ENCODE assay signal across 8 cellular contexts in the genomic region with DNA sequence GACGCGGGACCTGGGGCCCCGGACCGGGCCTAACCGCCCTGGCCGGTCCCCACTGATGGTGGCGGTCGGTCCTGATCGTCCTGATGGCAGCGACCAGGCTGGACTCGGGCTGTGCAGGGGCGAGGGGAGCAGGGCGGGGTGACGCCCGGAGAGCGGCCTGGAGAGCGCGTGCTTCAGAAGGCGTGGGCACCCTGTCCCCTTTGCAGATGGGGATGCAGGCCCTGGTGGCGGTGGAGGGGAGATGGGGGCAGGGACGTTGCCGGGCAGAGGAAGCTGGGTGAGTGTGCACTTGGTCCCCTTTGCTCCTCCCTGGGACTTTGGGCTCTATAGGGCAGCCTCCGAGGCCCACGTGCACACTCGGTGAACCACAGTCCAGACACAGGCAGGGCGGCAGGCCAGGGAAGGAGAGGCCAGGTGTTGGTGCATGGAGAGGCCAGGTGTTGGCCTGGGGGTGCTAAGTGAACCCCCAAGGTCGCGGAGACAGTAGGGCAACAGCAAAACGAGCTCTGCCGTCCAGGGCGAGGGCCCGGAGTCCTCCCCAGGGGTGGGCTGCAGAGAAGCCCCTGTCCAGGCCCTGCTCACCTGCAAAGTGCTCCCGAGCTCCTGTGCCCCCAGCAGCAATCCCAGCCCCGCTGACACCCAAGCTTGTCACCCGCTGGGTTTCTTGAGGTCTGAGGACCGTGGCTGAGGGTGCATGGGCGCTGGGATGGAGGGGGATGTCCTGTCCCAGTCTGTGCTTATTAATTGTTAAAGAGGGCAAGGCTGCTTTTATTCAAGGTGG. TPM values are rescaled to one million over a fixed set of nuclear protein-coding genes. Genes with fewer than 3 reads are reported as not detected.
DNase-seq lines count a peak whose midpoint lies in the region; ATAC-seq and TF ChIP-seq lines count a peak whose summit lies in the region.

No MANE protein-coding gene starts in this region.

- peak; percentile 58 for DNase-seq in activated CD4-positive, alpha-beta T cell treated with anti-CD3 and anti-CD28 coated beads for 48 hours
- DNase-seq in endothelial cell (ENCODE audit: low spot score), result peak; percentile 24
- DNase-seq in natural killer cell, result peak; percentile 49
- DNase-seq in thyroid gland, result peak; percentile 50 to 53
- DNase-seq in RKO (ENCODE audit: low spot score), result no peak

- no peaks in the 10 kb centered on the region for H3K9me3 Mint-ChIP-seq in endothelial cell (ENCODE audit: unreplicated experiment)
- H3K9me3 Mint-ChIP-seq in natural killer cell, result no peaks in the 10 kb centered on the region

- no peak overlapping the region for H3K4me3 Mint-ChIP-seq in endothelial cell (ENCODE audit: unreplicated experiment)
- peak overlapping the region; percentile 92 for H3K4me3 Mint-ChIP-seq in natural killer cell

- no peaks in the 10 kb centered on the region for H3K9me3 ChIP-seq in thyroid gland

- TF ChIP-seq POLR2A in thyroid gland (IDR thresholded peaks at IDR 0.05), result no peak

- intact Hi-C loops in natural killer cell (cut with micrococcal nuclease) (no loop called here), thyroid gland (cut with DNase I) (no loop called here)

- ATAC-seq in GM19023 (IDR thresholded peaks at IDR 0.05; ENCODE audit: unreplicated experiment) (peak; percentile 12), HG03565 (IDR thresholded peaks at IDR 0.05; ENCODE audit: unreplicated experiment) (peak; percentile 7), natural killer cell (peak; percentile 1 to 3 (median 2)), GM19035 (IDR thresholded peaks at IDR 0.05; ENCODE audit: unreplicated experiment) (no peak)

- H3K27ac Mint-ChIP-seq in endothelial cell (ENCODE audit: unreplicated experiment), result no peak overlapping the region
- peak overlapping the region; percentile 93 to 99 for H3K27ac Mint-ChIP-seq in natural killer cell

- TF ChIP-seq CTCF in endothelial cell (IDR thresholded peaks at IDR 0.05; ENCODE audit: unreplicated experiment) (no peak), natural killer cell (IDR thresholded peaks at IDR 0.05) (no peak), thyroid gland (IDR thresholded peaks at IDR 0.05) (peak in 1 of 6 experiments; percentile 15)

- peaks cover 2% of the 10 kb centered on the region for H3K4me1 Mint-ChIP-seq in endothelial cell (ENCODE audit: unreplicated experiment)
- H3K4me1 Mint-ChIP-seq in natural killer cell, result peaks cover 20 to 21% of the 10 kb centered on the region in 2 donors

- no peaks in the 10 kb centered on the region for H3K27me3 ChIP-seq in thyroid gland

- H3K36me3 Mint-ChIP-seq in endothelial cell (ENCODE audit: low read depth, unreplicated experiment), result peaks cover 4% of the 10 kb centered on the region
- H3K36me3 Mint-ChIP-seq in natural killer cell, result no peaks in the 10 kb centered on the region

- peak overlapping the region; percentile 94 to 96 (median 94) for H3K27ac ChIP-seq in thyroid gland

- H3K36me3 ChIP-seq in thyroid gland, result no peaks in the 10 kb centered on the region

- peaks cover 5% of the 10 kb centered on the region for H3K27me3 Mint-ChIP-seq in endothelial cell (ENCODE audit: unreplicated experiment)
- H3K27me3 Mint-ChIP-seq in natural killer cell (ENCODE audit: low read depth in 2 of 2), result no peaks in the 10 kb centered on the region

- WGBS in thyroid gland, 2 donors, result 52 to 60% methylated on average over 15 to 28 of the region's 37 CpGs

- H3K4me1 ChIP-seq in thyroid gland, result peaks cover 17 to 20% of the 10 kb centered on the region in 2 donors

- peak overlapping the region in 2 of 3 donors; percentile 2 to 31 for H3K4me3 ChIP-seq in thyroid gland (replicated peaks in 1 of 3)

RNA-seq across cellular contexts. Expression of a gene that starts 42.3 kb away (rescaled TPM):
- total RNA-seq in endothelial cell (ENCODE audit: unreplicated experiment), result 3.1 TPM
- total RNA-seq in natural killer cell, result 1 to 10 TPM; 1.2 to 8.6 (median 3.9) TPM
- 10 to 100 TPM; 14.0 to 41.8 (median 23.3) TPM for total RNA-seq in thyroid gland
